11 cellular contexts compared by ENCODE assay signal in genomic region chr4:169315530-169316306, GRCh38. TPM values are rescaled to one million over a fixed set of nuclear protein-coding genes. Genes with fewer than 3 reads are reported as not detected.
DNase-seq lines count a peak whose midpoint lies in the region; ATAC-seq and TF ChIP-seq lines count a peak whose summit lies in the region.
"Had no signal": no experiment of that assay in that cellular context is flagged by ENCODE, and none has a peak within 500 bp of the region (broad histone marks: within the 10 kb centered on the region; RNA-seq: fewer than 3 reads in every experiment).

No MANE protein-coding gene starts in this region.

- no peak overlapping the region for H3K27ac ChIP-seq in neural progenitor cell
- H3K27ac ChIP-seq: psoas muscle had no signal

- H3K4me3 Mint-ChIP-seq in neural progenitor cell = no peak overlapping the region
- H3K4me3 Mint-ChIP-seq: stimulated activated naive B cell treated with anti-CD40 and anti-IgM and Interleukin-4, amounts not matched to agents 10 μg/mL and 1 μg/mL and 100 μg/mL, for 72 hours had no signal

- H3K4me1 ChIP-seq in neural progenitor cell (no peaks in the 10 kb centered on the region), mucosa of descending colon (ENCODE audit: low read depth) (peaks cover 36% of the 10 kb centered on the region)

- no peaks in the 10 kb centered on the region for H3K36me3 ChIP-seq in neural progenitor cell
- H3K36me3 ChIP-seq in mucosa of descending colon (ENCODE audit: low read depth) = no peaks in the 10 kb centered on the region

- no peaks in the 10 kb centered on the region for H3K27me3 ChIP-seq in neural progenitor cell

- TF ChIP-seq CTCF in epithelial cell of proximal tubule (conservative IDR thresholded peaks at IDR 0.05; ENCODE audit: low read depth, low read length) = no peak
- no peak for TF ChIP-seq CTCF in neural progenitor cell (IDR thresholded peaks at IDR 0.05)
- TF ChIP-seq CTCF in mucosa of descending colon (IDR thresholded peaks at IDR 0.05) = no peak

- no peaks in the 10 kb centered on the region for H4K20me1 ChIP-seq in neural progenitor cell (ENCODE audit: low read depth)

- no peaks in the 10 kb centered on the region for H3K36me3 Mint-ChIP-seq in neural progenitor cell
- H3K36me3 Mint-ChIP-seq: stimulated activated naive B cell treated with anti-CD40 and anti-IgM and Interleukin-4, amounts not matched to agents 10 μg/mL and 1 μg/mL and 100 μg/mL, for 72 hours had no signal

- no peak overlapping the region for H3K4me3 ChIP-seq in epithelial cell of proximal tubule (ENCODE audit: low read depth, low read length)
- H3K4me3 ChIP-seq in neural progenitor cell = no peak overlapping the region
- no peak overlapping the region for H3K4me3 ChIP-seq in mucosa of descending colon

- ATAC-seq in GM18858 (IDR thresholded peaks at IDR 0.05; ENCODE audit: unreplicated experiment) (no peak), mucosa of descending colon (no peak)
- ATAC-seq: stimulated activated naive B cell treated with anti-CD40 and anti-IgM and Interleukin-4, amounts not matched to agents 10 μg/mL and 1 μg/mL and 100 μg/mL, for 72 hours had no signal

- no peak overlapping the region for H3K9ac ChIP-seq in neural progenitor cell

- peaks cover 2% of the 10 kb centered on the region for H3K9me3 Mint-ChIP-seq in neural progenitor cell

- no peaks in the 10 kb centered on the region for H3K79me2 ChIP-seq in neural progenitor cell (ENCODE audit: low read depth)

- intact Hi-C loops in mucosa of descending colon (cut with DNase I, micrococcal nuclease) = no loop called here

- H2AFZ ChIP-seq in neural progenitor cell (replicated peaks) = peak overlapping the region; percentile 88

- H3K27me3 Mint-ChIP-seq in neural progenitor cell (ENCODE audit: insufficient read depth, low read depth) = peaks cover 4% of the 10 kb centered on the region

- no peaks in the 10 kb centered on the region for H3K9me3 ChIP-seq in neural progenitor cell (ENCODE audit: low read depth)
- H3K9me3 ChIP-seq in mucosa of descending colon = no peaks in the 10 kb centered on the region
- H3K9me3 ChIP-seq: psoas muscle had no signal

- peak; percentile 89 for DNase-seq in EH (ENCODE audit: low read depth)
- DNase-seq in NCI-H524 treated with DMSO at 0.1 percent for 48 hours (lab: John Stamatoyannopoulos, UW) = peak; percentile 42
- DNase-seq in epithelial cell of proximal tubule (ENCODE audit: low read depth) = peak; percentile 39
- no peak for DNase-seq in neural progenitor cell (ENCODE audit: low spot score)
- no peak for DNase-seq in AML-193 (lab: John Stamatoyannopoulos, UW)
- no peak for DNase-seq in GF-D8 (lab: John Stamatoyannopoulos, UW)
- DNase-seq in mucosa of descending colon = no peak
- DNase-seq: activated naive CD4-positive, alpha-beta T cell treated with anti-CD3 and anti-CD28 coated beads, Interleukin-2, amount 50 U/mL, for 16 hours; stimulated activated naive B cell treated with anti-CD40 and anti-IgM and Interleukin-4, amounts not matched to agents 10 μg/mL and 1 μg/mL and 100 μg/mL, for 72 hours had no signal

- H3F3A ChIP-seq in neural progenitor cell (ENCODE audit: low read depth) = peaks cover 3% of the 10 kb centered on the region

- peak overlapping the region; percentile 25 for H3K27ac Mint-ChIP-seq in neural progenitor cell
- H3K27ac Mint-ChIP-seq: stimulated activated naive B cell treated with anti-CD40 and anti-IgM and Interleukin-4, amounts not matched to agents 10 μg/mL and 1 μg/mL and 100 μg/mL, for 72 hours had no signal

- H3K4me2 ChIP-seq in neural progenitor cell = no peak overlapping the region

- H3K4me1 Mint-ChIP-seq in neural progenitor cell = peaks cover 16% of the 10 kb centered on the region
- H3K4me1 Mint-ChIP-seq: stimulated activated naive B cell treated with anti-CD40 and anti-IgM and Interleukin-4, amounts not matched to agents 10 μg/mL and 1 μg/mL and 100 μg/mL, for 72 hours had no signal

RNA-seq across cellular contexts. Expression of gene SH3RF1, which starts 45.0 kb away (rescaled TPM):
- total RNA-seq in epithelial cell of proximal tubule (20.6 and 25.8 TPM in 2 replicates), neural progenitor cell (ENCODE audit: low replicate concordance) (14.1 and 17.1 TPM in 2 replicates), mucosa of descending colon (10 to 100 TPM; 45.3 to 82.3 (median 65.5) TPM)

Comparison
In these comparisons a context has a peak if more than half of its experiments do, and no peak if none do; other contexts are left out.
1. DNase-seq: peak in EH (single experiment), NCI-H524 treated with DMSO at 0.1 percent for 48 hours (single experiment) and epithelial cell of proximal tubule (single experiment); none in neural progenitor cell (single experiment), AML-193 (0 of 2), GF-D8 (single experiment) and mucosa of descending colon (0 of 3).